8 cellular contexts compared by ENCODE assay signal in the genomic region with DNA sequence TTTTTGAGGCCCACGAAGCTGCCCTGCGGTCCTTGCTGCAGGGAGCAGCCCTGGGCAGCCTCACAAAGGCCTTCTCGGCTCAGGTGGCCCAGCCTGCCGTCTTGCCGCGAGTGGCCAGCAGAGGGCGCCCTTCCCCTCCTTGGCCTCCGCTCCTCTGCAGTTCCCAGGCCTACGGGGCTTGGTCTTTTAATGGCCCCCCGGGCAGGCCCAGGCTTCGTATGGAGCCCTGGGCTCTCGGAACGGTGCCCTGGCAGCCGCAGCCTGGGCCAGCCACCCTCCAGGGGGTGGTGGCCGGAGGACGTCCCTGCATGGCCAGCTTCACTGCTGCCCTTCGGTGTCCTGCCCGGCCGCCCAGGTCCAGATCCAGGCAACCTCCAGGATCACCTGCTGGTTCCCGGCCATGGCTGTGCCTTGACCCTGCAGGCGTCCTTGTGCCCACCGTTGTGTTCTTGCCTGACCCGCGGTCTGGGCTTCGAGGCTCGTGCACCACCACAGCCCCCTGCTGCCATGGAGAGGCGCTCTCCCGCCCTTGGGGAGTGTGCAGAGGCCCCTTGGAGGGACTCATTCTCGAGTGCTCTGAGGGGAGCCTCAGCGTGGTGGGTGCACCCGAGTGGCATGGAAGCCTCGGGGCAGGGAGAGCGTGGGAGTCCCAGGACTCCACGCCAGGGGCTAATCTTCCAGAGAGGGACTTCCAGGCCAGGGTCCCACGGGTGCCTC. TPM values are rescaled to one million over a fixed set of nuclear protein-coding genes. Genes with fewer than 3 reads are reported as not detected.
DNase-seq lines count a peak whose midpoint lies in the region; ATAC-seq and TF ChIP-seq lines count a peak whose summit lies in the region.

No MANE protein-coding gene starts in this region.

- TF ChIP-seq CTCF in GM10266 (IDR thresholded peaks at IDR 0.05; ENCODE audit: control insufficient read depth, insufficient read depth, low read depth, missing control alignments) (peak; percentile 94), cardiac fibroblast (IDR thresholded peaks at IDR 0.05; ENCODE audit: low read depth, low read length) (peak; percentile 90)

- DNase-seq in GM10266 (ENCODE audit: extremely low spot score) (peak; percentile 88), NCI-H1092 (lab: John Stamatoyannopoulos, UW) (peak; percentile 32), cardiac fibroblast (ENCODE audit: low read depth in 2 of 2) (peak; percentile 43 to 55), left lobe of liver (ENCODE audit: low spot score) (no peak)
- peak; percentile 52 to 75 (median 68) for DNase-seq in stimulated activated CD4-positive, alpha-beta T cell treated with anti-CD3 and anti-CD28 coated beads, TNF-alpha, amount 100 ng/mL, for 48 hours (ENCODE audit: low read depth in 3 of 3)

- H3K4me3 ChIP-seq in cardiac fibroblast (replicated peaks in 1 of 2; ENCODE audit: low read depth in 2 of 2, low read length in 2 of 2) = no peak overlapping the region

- ATAC-seq in activated CD4-positive, CD25-positive, alpha-beta regulatory T cell treated with anti-CD3 and anti-CD28 coated beads, Interleukin-2, amount 50 U/mL, for 24 hours = peak; percentile 49 to 56
- ATAC-seq in left lobe of liver (peak; percentile 30), GM18511 (IDR thresholded peaks at IDR 0.05; ENCODE audit: unreplicated experiment) (no peak), GM21381 (IDR thresholded peaks at IDR 0.05; ENCODE audit: unreplicated experiment) (no peak)

RNA-seq across cellular contexts. Expression of gene ASPG, which starts 9.4 kb away (rescaled TPM):
- total RNA-seq in left lobe of liver = 282 TPM

RNA-seq across cellular contexts. Expression of gene KIF26A, which starts 43.5 kb away (rescaled TPM):
- 1.3 TPM for total RNA-seq in left lobe of liver

Comparison
In these comparisons a context has a peak if more than half of its experiments do, and no peak if none do; other contexts are left out.
1. ATAC-seq: peak in activated CD4-positive, CD25-positive, alpha-beta regulatory T cell treated with anti-CD3 and anti-CD28 coated beads, Interleukin-2, amount 50 U/mL, for 24 hours (2 of 2) and left lobe of liver (single experiment); none in GM18511 (single experiment) and GM21381 (single experiment).